1 cellular context compared by ENCODE assay signal in the genomic region with DNA sequence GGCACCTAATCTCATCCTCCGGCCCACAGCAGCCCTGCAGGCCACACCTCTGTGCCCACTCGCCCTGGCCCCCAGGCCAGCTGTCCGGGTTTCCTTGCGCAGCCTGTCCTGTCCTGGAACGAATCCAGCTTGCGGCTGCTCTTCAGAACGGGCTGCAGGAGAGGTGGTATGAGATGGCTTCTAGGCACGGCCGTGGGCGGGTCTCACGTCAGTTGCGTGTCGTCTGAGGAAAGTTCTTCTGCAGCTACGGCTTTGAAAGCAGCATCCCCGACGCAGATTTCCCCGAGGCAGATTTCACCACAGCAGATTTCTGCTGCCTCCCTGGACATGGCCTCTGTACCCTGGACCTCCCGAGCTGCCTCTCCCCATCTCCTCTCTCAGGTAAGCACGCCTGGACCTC.
TF ChIP-seq lines count a peak whose summit lies in the region.

No MANE protein-coding gene starts in this region.

TF ChIP-seq in HepG2, 621 proteins besides CTCF, POLR2A, EP300 and RAD21:
- TF ChIP-seq, protein P1, sequence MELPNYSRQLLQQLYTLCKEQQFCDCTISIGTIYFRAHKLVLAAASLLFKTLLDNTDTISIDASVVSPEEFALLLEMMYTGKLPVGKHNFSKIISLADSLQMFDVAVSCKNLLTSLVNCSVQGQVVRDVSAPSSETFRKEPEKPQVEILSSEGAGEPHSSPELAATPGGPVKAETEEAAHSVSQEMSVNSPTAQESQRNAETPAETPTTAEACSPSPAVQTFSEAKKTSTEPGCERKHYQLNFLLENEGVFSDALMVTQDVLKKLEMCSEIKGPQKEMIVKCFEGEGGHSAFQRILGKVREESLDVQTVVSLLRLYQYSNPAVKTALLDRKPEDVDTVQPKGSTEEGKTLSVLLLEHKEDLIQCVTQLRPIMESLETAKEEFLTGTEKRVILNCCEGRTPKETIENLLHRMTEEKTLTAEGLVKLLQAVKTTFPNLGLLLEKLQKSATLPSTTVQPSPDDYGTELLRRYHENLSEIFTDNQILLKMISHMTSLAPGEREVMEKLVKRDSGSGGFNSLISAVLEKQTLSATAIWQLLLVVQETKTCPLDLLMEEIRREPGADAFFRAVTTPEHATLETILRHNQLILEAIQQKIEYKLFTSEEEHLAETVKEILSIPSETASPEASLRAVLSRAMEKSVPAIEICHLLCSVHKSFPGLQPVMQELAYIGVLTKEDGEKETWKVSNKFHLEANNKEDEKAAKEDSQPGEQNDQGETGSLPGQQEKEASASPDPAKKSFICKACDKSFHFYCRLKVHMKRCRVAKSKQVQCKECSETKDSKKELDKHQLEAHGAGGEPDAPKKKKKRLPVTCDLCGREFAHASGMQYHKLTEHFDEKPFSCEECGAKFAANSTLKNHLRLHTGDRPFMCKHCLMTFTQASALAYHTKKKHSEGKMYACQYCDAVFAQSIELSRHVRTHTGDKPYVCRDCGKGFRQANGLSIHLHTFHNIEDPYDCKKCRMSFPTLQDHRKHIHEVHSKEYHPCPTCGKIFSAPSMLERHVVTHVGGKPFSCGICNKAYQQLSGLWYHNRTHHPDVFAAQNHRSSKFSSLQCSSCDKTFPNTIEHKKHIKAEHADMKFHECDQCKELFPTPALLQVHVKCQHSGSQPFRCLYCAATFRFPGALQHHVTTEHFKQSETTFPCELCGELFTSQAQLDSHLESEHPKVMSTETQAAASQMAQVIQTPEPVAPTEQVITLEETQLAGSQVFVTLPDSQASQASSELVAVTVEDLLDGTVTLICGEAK (IDR thresholded peaks at IDR 0.05), result no peak
- TF ChIP-seq, protein P1 (CRISPR knock-in tag; IDR thresholded peaks at IDR 0.05), result 0 out of 2 replicates have a peak, but pooled peaks have one; percentile 27
- TF ChIP-seq TAF15 (IDR thresholded peaks at IDR 0.05; ENCODE audit: low read depth, low read length, poor library complexity, severe bottlenecking), result no peak
- TF ChIP-seq, protein P2, sequence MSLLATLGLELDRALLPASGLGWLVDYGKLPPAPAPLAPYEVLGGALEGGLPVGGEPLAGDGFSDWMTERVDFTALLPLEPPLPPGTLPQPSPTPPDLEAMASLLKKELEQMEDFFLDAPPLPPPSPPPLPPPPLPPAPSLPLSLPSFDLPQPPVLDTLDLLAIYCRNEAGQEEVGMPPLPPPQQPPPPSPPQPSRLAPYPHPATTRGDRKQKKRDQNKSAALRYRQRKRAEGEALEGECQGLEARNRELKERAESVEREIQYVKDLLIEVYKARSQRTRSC (CRISPR knock-in tag; IDR thresholded peaks at IDR 0.05; ENCODE audit: low read depth), result no peak
- TF ChIP-seq ZNF280D (CRISPR knock-in tag; IDR thresholded peaks at IDR 0.05), result no peak
- no peak for TF ChIP-seq IKZF4 (CRISPR knock-in tag; IDR thresholded peaks at IDR 0.05; ENCODE audit: borderline replicate concordance, low read depth, not compliant biosample characterization)
- TF ChIP-seq YEATS4 (CRISPR knock-in tag; IDR thresholded peaks at IDR 0.05; ENCODE audit: borderline replicate concordance), result 0 out of 2 replicates have a peak, but pooled peaks have one; percentile 6
- TF ChIP-seq ZSCAN25 (CRISPR knock-in tag; IDR thresholded peaks at IDR 0.05), result no peak
- peak; percentile 13; the same call in 1 of the 2 replicates for TF ChIP-seq ZNF225 (CRISPR knock-in tag; IDR thresholded peaks at IDR 0.05)
- TF ChIP-seq, protein P3, sequence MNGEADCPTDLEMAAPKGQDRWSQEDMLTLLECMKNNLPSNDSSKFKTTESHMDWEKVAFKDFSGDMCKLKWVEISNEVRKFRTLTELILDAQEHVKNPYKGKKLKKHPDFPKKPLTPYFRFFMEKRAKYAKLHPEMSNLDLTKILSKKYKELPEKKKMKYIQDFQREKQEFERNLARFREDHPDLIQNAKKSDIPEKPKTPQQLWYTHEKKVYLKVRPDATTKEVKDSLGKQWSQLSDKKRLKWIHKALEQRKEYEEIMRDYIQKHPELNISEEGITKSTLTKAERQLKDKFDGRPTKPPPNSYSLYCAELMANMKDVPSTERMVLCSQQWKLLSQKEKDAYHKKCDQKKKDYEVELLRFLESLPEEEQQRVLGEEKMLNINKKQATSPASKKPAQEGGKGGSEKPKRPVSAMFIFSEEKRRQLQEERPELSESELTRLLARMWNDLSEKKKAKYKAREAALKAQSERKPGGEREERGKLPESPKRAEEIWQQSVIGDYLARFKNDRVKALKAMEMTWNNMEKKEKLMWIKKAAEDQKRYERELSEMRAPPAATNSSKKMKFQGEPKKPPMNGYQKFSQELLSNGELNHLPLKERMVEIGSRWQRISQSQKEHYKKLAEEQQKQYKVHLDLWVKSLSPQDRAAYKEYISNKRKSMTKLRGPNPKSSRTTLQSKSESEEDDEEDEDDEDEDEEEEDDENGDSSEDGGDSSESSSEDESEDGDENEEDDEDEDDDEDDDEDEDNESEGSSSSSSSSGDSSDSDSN (CRISPR knock-in tag; IDR thresholded peaks at IDR 0.05), result no peak
- TF ChIP-seq, protein P4, sequence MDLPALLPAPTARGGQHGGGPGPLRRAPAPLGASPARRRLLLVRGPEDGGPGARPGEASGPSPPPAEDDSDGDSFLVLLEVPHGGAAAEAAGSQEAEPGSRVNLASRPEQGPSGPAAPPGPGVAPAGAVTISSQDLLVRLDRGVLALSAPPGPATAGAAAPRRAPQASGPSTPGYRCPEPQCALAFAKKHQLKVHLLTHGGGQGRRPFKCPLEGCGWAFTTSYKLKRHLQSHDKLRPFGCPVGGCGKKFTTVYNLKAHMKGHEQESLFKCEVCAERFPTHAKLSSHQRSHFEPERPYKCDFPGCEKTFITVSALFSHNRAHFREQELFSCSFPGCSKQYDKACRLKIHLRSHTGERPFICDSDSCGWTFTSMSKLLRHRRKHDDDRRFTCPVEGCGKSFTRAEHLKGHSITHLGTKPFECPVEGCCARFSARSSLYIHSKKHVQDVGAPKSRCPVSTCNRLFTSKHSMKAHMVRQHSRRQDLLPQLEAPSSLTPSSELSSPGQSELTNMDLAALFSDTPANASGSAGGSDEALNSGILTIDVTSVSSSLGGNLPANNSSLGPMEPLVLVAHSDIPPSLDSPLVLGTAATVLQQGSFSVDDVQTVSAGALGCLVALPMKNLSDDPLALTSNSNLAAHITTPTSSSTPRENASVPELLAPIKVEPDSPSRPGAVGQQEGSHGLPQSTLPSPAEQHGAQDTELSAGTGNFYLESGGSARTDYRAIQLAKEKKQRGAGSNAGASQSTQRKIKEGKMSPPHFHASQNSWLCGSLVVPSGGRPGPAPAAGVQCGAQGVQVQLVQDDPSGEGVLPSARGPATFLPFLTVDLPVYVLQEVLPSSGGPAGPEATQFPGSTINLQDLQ (CRISPR knock-in tag; IDR thresholded peaks at IDR 0.05), result no peak
